28 cellular contexts compared by ENCODE assay signal in the genomic region with DNA sequence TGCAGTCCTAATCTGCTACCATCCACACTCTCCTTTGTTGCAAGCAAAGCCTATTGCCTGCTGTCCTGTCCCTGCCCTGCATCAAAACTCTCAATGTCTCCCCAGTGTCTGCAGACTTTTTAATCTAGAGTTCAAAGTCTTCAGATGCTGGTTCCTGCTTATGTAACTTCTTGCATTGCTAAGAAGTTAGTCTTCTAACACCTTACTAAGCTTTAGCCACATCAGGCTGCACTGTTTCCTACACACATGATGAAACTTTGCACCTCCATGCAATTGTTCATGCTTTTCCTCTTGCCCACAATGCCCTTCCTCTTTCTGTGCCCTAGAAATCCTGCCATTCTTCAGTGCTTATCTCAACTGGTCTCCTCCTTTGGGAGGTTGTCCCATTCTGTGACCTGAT. TPM values are rescaled to one million over a fixed set of nuclear protein-coding genes. Genes with fewer than 3 reads are reported as not detected.
DNase-seq lines count a peak whose midpoint lies in the region; TF ChIP-seq lines count a peak whose summit lies in the region.
"Had no signal": no experiment of that assay in that cellular context is flagged by ENCODE, and none has a peak within 500 bp of the region (broad histone marks: within the 10 kb centered on the region; RNA-seq: fewer than 3 reads in every experiment).

No MANE protein-coding gene starts in this region.

- H3K4me3 Mint-ChIP-seq in Calu3 (ENCODE audit: low read depth, unreplicated experiment), result no peak overlapping the region
- H3K4me3 Mint-ChIP-seq: activated CD4-positive, alpha-beta T cell treated with anti-CD3 and anti-CD28 coated beads, Interleukin-2, amount 10 ng/mL, durations not matched to agents 24 days and 14 days; nephron progenitor cell; stimulated activated naive CD8-positive, alpha-beta T cell treated with anti-CD3 and anti-CD28 coated beads, Interleukin-15, Interleukin-2, amounts not matched to agents 100 ng/mL and 50 ng/mL, for 24 hours had no signal

- CTCF ChIA-PET in Calu3 (lab: Charles Lee), result no interaction called here

- no peaks in the 10 kb centered on the region for H3K9me3 Mint-ChIP-seq in Calu3 (ENCODE audit: low read depth, unreplicated experiment)
- H3K9me3 Mint-ChIP-seq: stimulated activated naive CD8-positive, alpha-beta T cell treated with anti-CD3 and anti-CD28 coated beads, Interleukin-15, Interleukin-2, amounts not matched to agents 100 ng/mL and 50 ng/mL, for 24 hours had no signal

- no peaks in the 10 kb centered on the region for H3K27me3 Mint-ChIP-seq in Calu3 (ENCODE audit: unreplicated experiment)
- H3K27me3 Mint-ChIP-seq: stimulated activated naive CD8-positive, alpha-beta T cell treated with anti-CD3 and anti-CD28 coated beads, Interleukin-15, Interleukin-2, amounts not matched to agents 100 ng/mL and 50 ng/mL, for 24 hours had no signal

- no TSS peak for BruUV-seq in Calu3 (replicated peaks; lab: Mats Ljungman, UMichigan)

- H3K36me3 Mint-ChIP-seq in Calu3 (ENCODE audit: insufficient read depth, unreplicated experiment), result no peaks in the 10 kb centered on the region
- H3K36me3 Mint-ChIP-seq: activated naive CD4-positive, alpha-beta T cell treated with anti-CD3 and anti-CD28 coated beads, Interleukin-2, amount 50 U/mL, for 72 hours had no signal

- DNase-seq in Calu3, result no peak
- DNase-seq in NOMO-1 (lab: John Stamatoyannopoulos, UW; ENCODE audit: unreplicated experiment in 2 of 2), result peak; percentile 23 to 62
- DNase-seq in epithelial cell of esophagus (ENCODE audit: low read depth), result peak; percentile 8
- peak; percentile 47 for DNase-seq in renal cortical epithelial cell (ENCODE audit: low read depth)
- DNase-seq in Ammon's horn (ENCODE audit: low spot score), result no peak
- no peak for DNase-seq in kidney glomerular epithelial cell (lab: John Stamatoyannopoulos, UW)
- DNase-seq in SIG-M5 (lab: John Stamatoyannopoulos, UW), result no peak
- DNase-seq: ACHN; activated CD4-positive, alpha-beta T cell treated with anti-CD3 and anti-CD28 coated beads, Interleukin-2, amount 10 ng/mL, durations not matched to agents 24 days and 14 days; activated effector memory CD4-positive, alpha-beta T cell treated with Interleukin-2 at 50 U/mL for 16 hours; activated T-cell treated with anti-CD3 and anti-CD28 coated beads, Interleukin-2, amount 50 U/mL, for 1 hour; amygdala; brain microvascular endothelial cell; DMS79; GOT3; NCI-H1092; NCI-H187 treated with DMSO at 0.1 percent for 48 hours; NCI-H2171; NCI-H510A; nephron progenitor cell; stimulated activated CD4-positive, alpha-beta T cell treated with anti-CD3 and anti-CD28 coated beads, Interleukin-2, amount 100 ng/mL, for 24 hours; T-helper 9 cell; uterus; WERI-Rb-1 had no signal

- peaks cover 26% of the 10 kb centered on the region for H3K4me1 Mint-ChIP-seq in Calu3 (ENCODE audit: low read depth, unreplicated experiment)
- H3K4me1 Mint-ChIP-seq: activated CD4-positive, alpha-beta T cell treated with anti-CD3 and anti-CD28 coated beads, Interleukin-2, amount 10 ng/mL, durations not matched to agents 24 days and 14 days; nephron progenitor cell had no signal

- TF ChIP-seq CTCF in Calu3 (IDR thresholded peaks at IDR 0.05; ENCODE audit: unreplicated experiment), result no peak
- no peak for TF ChIP-seq CTCF in epithelial cell of esophagus (IDR thresholded peaks at IDR 0.05; ENCODE audit: insufficient read depth, low read depth, low read length, missing control alignments)

- peak overlapping the region; percentile 1 for H3K27ac Mint-ChIP-seq in Calu3 (ENCODE audit: unreplicated experiment)
- H3K27ac Mint-ChIP-seq: activated CD4-positive, alpha-beta T cell treated with anti-CD3 and anti-CD28 coated beads, Interleukin-2, amount 10 ng/mL, durations not matched to agents 24 days and 14 days; activated naive CD4-positive, alpha-beta T cell treated with anti-CD3 and anti-CD28 coated beads, Interleukin-2, amount 50 U/mL, for 72 hours; nephron progenitor cell; stimulated activated naive CD8-positive, alpha-beta T cell treated with anti-CD3 and anti-CD28 coated beads, Interleukin-15, Interleukin-2, amounts not matched to agents 100 ng/mL and 50 ng/mL, for 24 hours had no signal

- no peak overlapping the region for H3K4me3 ChIP-seq in epithelial cell of esophagus (ENCODE audit: low read length)
- H3K4me3 ChIP-seq: smooth muscle cell, thoracic aorta, uterus had no signal

- intact Hi-C loops in Calu3 (cut with micrococcal nuclease; ENCODE audit: unreplicated experiment), result no loop called here

RNA-seq across cellular contexts. Expression of gene DICER1, which starts 16.2 kb away (rescaled TPM):
- 53.8 and 58.7 TPM in 2 replicates for total RNA-seq in Calu3 (2022)
- total RNA-seq in renal cortical epithelial cell, result 39.9 and 74.6 TPM in 2 replicates

Comparison
In these comparisons a context has a peak if more than half of its experiments do, and no peak if none do; other contexts are left out.
1. DNase-seq: peak in NOMO-1 (2 of 2), epithelial cell of esophagus (single experiment) and renal cortical epithelial cell (single experiment); none in Calu3 (single experiment), Ammon's horn (single experiment), kidney glomerular epithelial cell (single experiment) and SIG-M5 (single experiment).